Comparison of ENCODE assay signal across 8 cellular contexts in the genomic region with DNA sequence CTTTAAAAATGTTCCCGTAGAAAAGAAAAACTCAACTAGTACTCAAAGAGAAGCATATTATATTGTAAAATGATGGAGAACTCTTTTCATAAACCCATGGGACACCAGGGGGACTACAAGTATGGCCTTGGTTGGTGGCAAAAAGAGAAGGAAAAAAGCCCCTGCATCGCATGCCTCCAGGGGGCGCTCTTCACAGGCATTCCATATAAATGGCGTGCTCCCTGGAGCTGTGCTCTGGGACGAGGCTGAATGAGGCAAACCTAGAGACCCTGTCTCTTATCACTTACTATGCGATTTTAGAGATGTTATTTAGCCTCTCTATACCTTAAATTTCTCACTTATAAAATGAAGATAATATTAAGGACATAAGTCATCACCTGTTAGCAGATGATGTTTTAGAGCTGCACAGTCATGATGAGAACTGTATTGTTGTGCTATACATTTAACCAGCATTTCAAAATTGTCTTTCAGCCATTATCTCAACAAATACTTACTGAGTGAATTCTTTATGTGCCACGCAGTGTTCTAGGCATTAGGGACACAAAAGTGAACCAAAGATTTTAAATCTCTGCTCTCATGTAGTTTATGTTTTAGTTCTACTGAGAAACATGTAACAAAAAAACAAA.
DNase-seq lines count a peak whose midpoint lies in the region; ATAC-seq, FAIRE-seq and TF ChIP-seq lines count a peak whose summit lies in the region.

No MANE protein-coding gene starts in this region.

- POLR2A ChIA-PET in HCT116 (lab: Charles Lee), result no interaction called here

- peaks cover 0 to 9% of the 10 kb centered on the region in 2 experiments; a peak in 1 of 4 replicates for H3K4me1 ChIP-seq in HCT116 (ENCODE audit: control insufficient read depth in 1 of 2, insufficient read depth in 2 of 2, low read length in 2 of 2)
- H3K4me1 ChIP-seq in psoas muscle, result peaks cover 1% of the 10 kb centered on the region

- ATAC-seq in HCT116 (peak; percentile 96), psoas muscle (peak; percentile 69 to 87 (median 80)), HG03342 (IDR thresholded peaks at IDR 0.05; ENCODE audit: unreplicated experiment) (no peak)

- no peak for FAIRE-seq in GM12891 (lab: Jason Lieb, UNC)

- intact Hi-C loops in HCT116 (cut with micrococcal nuclease) (no loop called here), psoas muscle (cut with DNase I) (loop anchor here (2.0 to 5.0 kb wide), 2 partner anchors 463 to 464 kb away; no protein-coding TSS in a partner anchor)

- no peak overlapping the region for H2AFZ ChIP-seq in HCT116 (ENCODE audit: low read depth, low read length, poor library complexity, severe bottlenecking)

- H3K79me2 ChIP-seq in HCT116 (ENCODE audit: insufficient read depth, low read length), result no peaks in the 10 kb centered on the region

- H3K4me3 ChIP-seq in HCT116 (replicated peaks in 1 of 2; ENCODE audit: low read depth in 1 of 2, low read length in 2 of 2) (no peak overlapping the region), psoas muscle (no peak overlapping the region)

- TF ChIP-seq POLR2A in HCT116 (IDR thresholded peaks at IDR 0.05; ENCODE audit: borderline replicate concordance, extremely low read depth, insufficient read depth, insufficient read length) (no peak), GM12891 (IDR thresholded peaks at IDR 0.05; ENCODE audit: low read depth, low read length) (no peak)

- CTCF ChIA-PET in HCT116 (lab: Charles Lee), result interaction anchor here (0.6 to 1.8 kb wide), 18 partner anchors 10 to 463 kb away, joined by 3 to 13 read pairs (median 4); no protein-coding TSS in a partner anchor

- RAD21 ChIA-PET in HCT116 (lab: Charles Lee; ENCODE audit: low non-redundant PET in 1 of 2, low total read pairs in 2 of 2, uncharacterized antibody in 2 of 2, unreplicated experiment in 2 of 2), result no interaction called here

- DNase-seq in DMS 273 (lab: John Stamatoyannopoulos, UW; ENCODE audit: unreplicated experiment), result peak; percentile 74
- peak; percentile 45 for DNase-seq in HCT116 (ENCODE audit: low read depth, low spot score)
- peak; percentile 77 for DNase-seq in OCI-M1 (lab: John Stamatoyannopoulos, UW)
- peak; percentile 15 for DNase-seq in activated T-helper 9 cell treated with anti-CD3 and anti-CD28 coated beads, Interleukin-2, amount 50 U/mL, for 16 hours (ENCODE audit: low read depth)
- DNase-seq in germinal center (ENCODE audit: low spot score), result peak; percentile 14
- peak; percentile 66 to 74 for DNase-seq in psoas muscle
- DNase-seq in GM12891 (ENCODE audit: insufficient read length, low spot score), result no peak

- H3K9ac ChIP-seq in HCT116 (ENCODE audit: low read length), result no peak overlapping the region

- H3K9me3 ChIP-seq in HCT116 (ENCODE audit: control insufficient read depth in 1 of 2, insufficient read depth in 1 of 2, low read depth in 1 of 2, low read length in 2 of 2) (no peaks in the 10 kb centered on the region), psoas muscle (no peaks in the 10 kb centered on the region)

- peaks cover 0 to 2% of the 10 kb centered on the region in 2 experiments; a peak in 1 of 4 replicates for H3K36me3 ChIP-seq in HCT116 (ENCODE audit: control insufficient read depth in 1 of 2, insufficient read depth in 2 of 2, low read length in 2 of 2)
- H3K36me3 ChIP-seq in psoas muscle (ENCODE audit: insufficient read depth in 1 of 2, low read depth in 1 of 2), result peaks cover 3 to 41% of the 10 kb centered on the region in 2 donors

- TF ChIP-seq RAD21 in HCT116 (IDR thresholded peaks at IDR 0.05; ENCODE audit: low read depth), result peak; percentile 61

- 47 to 58% (median 56%) methylated on average over 7 of the region's 7 CpGs for WGBS in psoas muscle, 3 donors

- H4K20me1 ChIP-seq in HCT116 (ENCODE audit: insufficient read depth), result no peaks in the 10 kb centered on the region

- TF ChIP-seq CTCF in HCT116 (IDR thresholded peaks at IDR 0.05 in 2 of 3, conservative IDR thresholded peaks at IDR 0.05 in 1 of 3; ENCODE audit: borderline replicate concordance in 1 of 3, insufficient read depth in 1 of 3, low read depth in 2 of 3, low read length in 2 of 3), result peak; percentile 67 to 96 (median 95); a peak in 5 of 6 replicates
- TF ChIP-seq CTCF in psoas muscle (IDR thresholded peaks at IDR 0.05), result peak; percentile 87

- no peaks in the 10 kb centered on the region for H3K9me2 ChIP-seq in HCT116 (ENCODE audit: insufficient read depth)

- no peak overlapping the region for H3K27ac ChIP-seq in HCT116 (ENCODE audit: low read depth, low read length)
- H3K27ac ChIP-seq in psoas muscle, result peak overlapping the region; percentile 4

- no TSS peak for BruUV-seq in HCT116 (replicated peaks; lab: Mats Ljungman, UMichigan)

- H3K27me3 ChIP-seq in HCT116 (ENCODE audit: insufficient read depth, low read length) (no peaks in the 10 kb centered on the region), psoas muscle (ENCODE audit: insufficient read depth in 3 of 3, low read length in 2 of 3) (no peaks in the 10 kb centered on the region)

- no peak overlapping the region for H3K4me2 ChIP-seq in HCT116 (ENCODE audit: low read length)

TF ChIP-seq in HCT116, 20 proteins besides CTCF, POLR2A, EP300 and RAD21:
- peak; percentile 27 for TF ChIP-seq YY1 (IDR thresholded peaks at IDR 0.05; ENCODE audit: extremely low read depth, insufficient replicate concordance, low read depth, low read length)
- TF ChIP-seq, protein P1, sequence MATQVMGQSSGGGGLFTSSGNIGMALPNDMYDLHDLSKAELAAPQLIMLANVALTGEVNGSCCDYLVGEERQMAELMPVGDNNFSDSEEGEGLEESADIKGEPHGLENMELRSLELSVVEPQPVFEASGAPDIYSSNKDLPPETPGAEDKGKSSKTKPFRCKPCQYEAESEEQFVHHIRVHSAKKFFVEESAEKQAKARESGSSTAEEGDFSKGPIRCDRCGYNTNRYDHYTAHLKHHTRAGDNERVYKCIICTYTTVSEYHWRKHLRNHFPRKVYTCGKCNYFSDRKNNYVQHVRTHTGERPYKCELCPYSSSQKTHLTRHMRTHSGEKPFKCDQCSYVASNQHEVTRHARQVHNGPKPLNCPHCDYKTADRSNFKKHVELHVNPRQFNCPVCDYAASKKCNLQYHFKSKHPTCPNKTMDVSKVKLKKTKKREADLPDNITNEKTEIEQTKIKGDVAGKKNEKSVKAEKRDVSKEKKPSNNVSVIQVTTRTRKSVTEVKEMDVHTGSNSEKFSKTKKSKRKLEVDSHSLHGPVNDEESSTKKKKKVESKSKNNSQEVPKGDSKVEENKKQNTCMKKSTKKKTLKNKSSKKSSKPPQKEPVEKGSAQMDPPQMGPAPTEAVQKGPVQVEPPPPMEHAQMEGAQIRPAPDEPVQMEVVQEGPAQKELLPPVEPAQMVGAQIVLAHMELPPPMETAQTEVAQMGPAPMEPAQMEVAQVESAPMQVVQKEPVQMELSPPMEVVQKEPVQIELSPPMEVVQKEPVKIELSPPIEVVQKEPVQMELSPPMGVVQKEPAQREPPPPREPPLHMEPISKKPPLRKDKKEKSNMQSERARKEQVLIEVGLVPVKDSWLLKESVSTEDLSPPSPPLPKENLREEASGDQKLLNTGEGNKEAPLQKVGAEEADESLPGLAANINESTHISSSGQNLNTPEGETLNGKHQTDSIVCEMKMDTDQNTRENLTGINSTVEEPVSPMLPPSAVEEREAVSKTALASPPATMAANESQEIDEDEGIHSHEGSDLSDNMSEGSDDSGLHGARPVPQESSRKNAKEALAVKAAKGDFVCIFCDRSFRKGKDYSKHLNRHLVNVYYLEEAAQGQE (IDR thresholded peaks at IDR 0.05; ENCODE audit: low read depth), result no peak

TF ChIP-seq in GM12891, 5 proteins besides CTCF, POLR2A, EP300 and RAD21:
- TF ChIP-seq PAX5 (IDR thresholded peaks at IDR 0.05; ENCODE audit: insufficient read depth, low read length, severe bottlenecking), result no peak
- TF ChIP-seq TAF1 (IDR thresholded peaks at IDR 0.05; ENCODE audit: low read depth, low read length), result no peak
- no peak for TF ChIP-seq POLR2AphosphoS5 (IDR thresholded peaks at IDR 0.05; ENCODE audit: low read depth, low read length)
- TF ChIP-seq SPI1 (IDR thresholded peaks at IDR 0.05; ENCODE audit: low read depth, low read length), result no peak
- no peak for TF ChIP-seq POU2F2 (IDR thresholded peaks at IDR 0.05; ENCODE audit: low read depth, low read length)
